ENCODE assay signal across 26 cellular contexts in the genomic region with DNA sequence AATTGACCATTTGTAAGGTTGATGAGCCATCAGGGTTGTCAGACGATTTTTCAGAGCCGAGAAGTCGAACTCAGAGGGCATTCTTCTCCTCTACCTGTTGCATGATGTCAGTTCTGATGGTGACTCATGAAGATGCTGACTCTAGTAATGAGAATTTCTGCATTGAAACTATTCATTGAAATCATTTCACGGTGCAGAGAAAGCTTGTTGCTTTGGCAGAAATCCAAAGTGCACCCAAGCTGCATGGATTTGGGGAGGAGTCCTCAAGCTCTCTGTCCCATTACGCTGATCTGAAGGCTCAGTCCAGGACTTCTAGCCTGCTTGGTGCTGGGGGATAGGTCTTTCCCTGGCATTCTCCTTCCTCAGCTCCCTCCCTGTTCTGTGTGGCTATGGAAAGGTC.
DNase-seq lines count a peak whose midpoint lies in the region; ATAC-seq and TF ChIP-seq lines count a peak whose summit lies in the region.
"Had no signal": no experiment of that assay in that cellular context is flagged by ENCODE, and none has a peak within 500 bp of the region (broad histone marks: within the 10 kb centered on the region; RNA-seq: fewer than 3 reads in every experiment).

No MANE protein-coding gene starts in this region.

- TF ChIP-seq CTCF in MCF 10A (IDR thresholded peaks at IDR 0.05; ENCODE audit: unreplicated experiment) (no peak), breast epithelium (IDR thresholded peaks at IDR 0.05) (no peak)

- CTCF ChIA-PET in MCF 10A (lab: Yijun Ruan, JAX): interaction anchor here (4.6 kb wide), 1 partner anchor 17 kb away, joined by 32 read pairs; no protein-coding TSS in a partner anchor

- intact Hi-C loops in MCF 10A (cut with micrococcal nuclease): no loop called here
- intact Hi-C loops in breast epithelium (cut with DNase I; ENCODE audit: low total_unique reads): no loop called here

- H3K4me1 Mint-ChIP-seq in MCF 10A (ENCODE audit: insufficient read depth, unreplicated experiment): peaks cover 19% of the 10 kb centered on the region
- H3K4me1 Mint-ChIP-seq: nephron had no signal

- H3K36me3 ChIP-seq in breast epithelium: no peaks in the 10 kb centered on the region
- H3K36me3 ChIP-seq: BLaER1 treated with 17β-estradiol and CSF1 and Interleukin-3, amounts not matched to agents 10 nM and 100 nM; HAP-1; left lung; SJCRH30; vagina had no signal

- H3K9me3 Mint-ChIP-seq in MCF 10A (ENCODE audit: unreplicated experiment): no peaks in the 10 kb centered on the region
- H3K9me3 Mint-ChIP-seq: activated naive CD4-positive, alpha-beta T cell treated with anti-CD3 and anti-CD28 coated beads for 36 hours; nephron had no signal

- no peaks in the 10 kb centered on the region for H3K36me3 Mint-ChIP-seq in MCF 10A (ENCODE audit: insufficient read depth, unreplicated experiment)

- peak overlapping the region; percentile 38 for H3K4me3 Mint-ChIP-seq in MCF 10A (ENCODE audit: unreplicated experiment)
- H3K4me3 Mint-ChIP-seq: activated naive CD4-positive, alpha-beta T cell treated with anti-CD3 and anti-CD28 coated beads for 36 hours; nephron had no signal

- POLR2A ChIA-PET in MCF 10A (lab: Yijun Ruan, JAX): interaction anchor here (0.8 to 0.9 kb wide), 2 partner anchors 187 to 726 kb away, joined by 3 to 4 read pairs; no protein-coding TSS in a partner anchor

- peaks cover 0 to 58% of the 10 kb centered on the region in 2 donors for H3K27me3 ChIP-seq in breast epithelium
- H3K27me3 ChIP-seq: vagina had no signal

- no peak for TF ChIP-seq POLR2A in breast epithelium (IDR thresholded peaks at IDR 0.05)

- no peak overlapping the region for H3K27ac Mint-ChIP-seq in MCF 10A (ENCODE audit: low read depth, unreplicated experiment)
- H3K27ac Mint-ChIP-seq: activated naive CD4-positive, alpha-beta T cell treated with anti-CD3 and anti-CD28 coated beads for 36 hours had no signal

- no peak overlapping the region for H3K27ac ChIP-seq in breast epithelium
- H3K27ac ChIP-seq: A549; BLaER1 treated with 17β-estradiol and CSF1 and Interleukin-3, amounts not matched to agents 10 nM and 100 nM; HL-60; left lung; psoas muscle; SJCRH30; vagina had no signal

- no peaks in the 10 kb centered on the region for H3K4me1 ChIP-seq in breast epithelium
- H3K4me1 ChIP-seq: A549, HAP-1, left lung, psoas muscle, SJCRH30, vagina had no signal

- DNase-seq in MCF 10A (ENCODE audit: unreplicated experiment): peak; percentile 59
- DNase-seq in breast epithelium (ENCODE audit: low spot score in 2 of 2): no peak
- DNase-seq in astrocyte of the hippocampus (ENCODE audit: low read depth, low spot score): peak; percentile 73
- DNase-seq in iris pigment epithelial cell (ENCODE audit: low read depth): peak; percentile 10
- no peak for DNase-seq in NK-92 (lab: John Stamatoyannopoulos, UW; ENCODE audit: unreplicated experiment)
- no peak for DNase-seq in iPS-NIHi7 (ENCODE audit: extremely low spot score)
- DNase-seq: activated CD4-positive, alpha-beta T cell treated with anti-CD3 and anti-CD28 coated beads, Interleukin-2, amount 50 U/mL, for 48 hours; activated naive CD4-positive, alpha-beta T cell treated with anti-CD3 and anti-CD28 coated beads for 36 hours; anterior cingulate cortex; GF-D8; left lung; midbrain; MV-4-11; NCI-H2029; NCI-H526; psoas muscle; SJCRH30 had no signal

- H3K9me3 ChIP-seq in breast epithelium: no peaks in the 10 kb centered on the region
- H3K9me3 ChIP-seq: A549; BLaER1 treated with 17β-estradiol and CSF1 and Interleukin-3, amounts not matched to agents 10 nM and 100 nM; HAP-1; left lung; psoas muscle; SJCRH30; vagina had no signal

- no peak for ATAC-seq in HG03520 (IDR thresholded peaks at IDR 0.05; ENCODE audit: unreplicated experiment)
- no peak for ATAC-seq in HG02981 (IDR thresholded peaks at IDR 0.05; ENCODE audit: unreplicated experiment)
- ATAC-seq: GM12878, left lung, psoas muscle had no signal

- peaks cover 36% of the 10 kb centered on the region for H3K27me3 Mint-ChIP-seq in MCF 10A (ENCODE audit: insufficient read depth, unreplicated experiment)

- no peak overlapping the region for H3K4me3 ChIP-seq in breast epithelium
- H3K4me3 ChIP-seq: A549; BLaER1 treated with 17β-estradiol and CSF1 and Interleukin-3, amounts not matched to agents 10 nM and 100 nM; GM12878; HAP-1; left lung; psoas muscle; SJCRH30; vagina had no signal

- BruUV-seq in MCF 10A (replicated peaks; lab: Mats Ljungman, UMichigan): no TSS peak

Comparison
In these comparisons a context has a peak if more than half of its experiments do, and no peak if none do; other contexts are left out.
1. DNase-seq: peak in MCF 10A (single experiment), astrocyte of the hippocampus (single experiment) and iris pigment epithelial cell (single experiment); none in breast epithelium (0 of 2), NK-92 (single experiment) and iPS-NIHi7 (single experiment).